In genomic region chr17:29294580-29294900, GRCh38 we compare ENCODE assay signal across 8 cellular contexts. TPM values are rescaled to one million over a fixed set of nuclear protein-coding genes. Genes with fewer than 3 reads are reported as not detected.
DNase-seq lines count a peak whose midpoint lies in the region; ATAC-seq and TF ChIP-seq lines count a peak whose summit lies in the region.

No MANE protein-coding gene starts in this region.

- H3K27ac ChIP-seq in lung (ENCODE audit: low read depth in 1 of 2, low read length in 1 of 2) (peak overlapping the region; percentile 93 to 96), urinary bladder (ENCODE audit: low read depth) (peak overlapping the region; percentile 87)

- DNase-seq in activated naive CD4-positive, alpha-beta T cell treated with anti-CD3 and anti-CD28 coated beads, Interleukin-2, amount 50 U/mL, for 16 hours = no peak
- DNase-seq in astrocyte of the spinal cord (ENCODE audit: low read depth, low spot score) = no peak
- DNase-seq in lung (ENCODE audit: low spot score) = no peak

- no peak for TF ChIP-seq CTCF in astrocyte of the spinal cord (IDR thresholded peaks at IDR 0.05; ENCODE audit: low read depth, low read length)
- no peak for TF ChIP-seq CTCF in lung (IDR thresholded peaks at IDR 0.05; ENCODE audit: control extremely low read depth, extremely low read depth)

- H3K4me3 ChIP-seq in astrocyte of the spinal cord (ENCODE audit: low read depth, low read length) = peak overlapping the region; percentile 94
- H3K4me3 ChIP-seq in lung = no peak overlapping the region
- H3K4me3 ChIP-seq in urinary bladder (ENCODE audit: low read depth, low read length) = peak overlapping the region; percentile 44

- H3K27me3 ChIP-seq in lung (ENCODE audit: control insufficient read depth, insufficient read depth) = no peaks in the 10 kb centered on the region

- H3K4me1 ChIP-seq in lung (ENCODE audit: control insufficient read depth in 2 of 2, insufficient read depth in 2 of 2, low read length in 2 of 2) = peaks cover 0 to 2% of the 10 kb centered on the region in 2 donors
- no peaks in the 10 kb centered on the region for H3K4me1 ChIP-seq in urinary bladder (ENCODE audit: insufficient read depth)

- H3K36me3 Mint-ChIP-seq in activated naive CD4-positive, alpha-beta T cell treated with anti-CD3 and anti-CD28 coated beads, Interleukin-2, amount 50 U/mL, for 24 hours = peaks cover 14% of the 10 kb centered on the region

- in situ Hi-C loops in astrocyte of the spinal cord (cut with HindIII; ENCODE audit: low sequenced_read_pairs) = no loop called here

- peaks cover 35% of the 10 kb centered on the region for H3K4me1 Mint-ChIP-seq in activated naive CD4-positive, alpha-beta T cell treated with anti-CD3 and anti-CD28 coated beads, Interleukin-2, amount 50 U/mL, for 24 hours

- peaks cover 0 to 3% of the 10 kb centered on the region in 2 donors for H3K36me3 ChIP-seq in lung (ENCODE audit: control insufficient read depth in 2 of 2, insufficient read depth in 2 of 2, low read length in 2 of 2)
- no peaks in the 10 kb centered on the region for H3K36me3 ChIP-seq in urinary bladder (ENCODE audit: insufficient read depth)

- H3K9me3 ChIP-seq in lung (ENCODE audit: control insufficient read depth in 2 of 2, insufficient read depth in 1 of 2, low read length in 1 of 2) = no peaks in the 10 kb centered on the region

- no peaks in the 10 kb centered on the region for H3K27me3 Mint-ChIP-seq in activated naive CD4-positive, alpha-beta T cell treated with anti-CD3 and anti-CD28 coated beads, Interleukin-2, amount 50 U/mL, for 24 hours

- peak overlapping the region; percentile 100 for H3K27ac Mint-ChIP-seq in activated naive CD4-positive, alpha-beta T cell treated with anti-CD3 and anti-CD28 coated beads, Interleukin-2, amount 50 U/mL, for 24 hours

- peak overlapping the region; percentile 100 for H3K4me3 Mint-ChIP-seq in activated naive CD4-positive, alpha-beta T cell treated with anti-CD3 and anti-CD28 coated beads, Interleukin-2, amount 50 U/mL, for 24 hours

- ATAC-seq in lung (ENCODE audit: insufficient read depth, low FRiP score) (no peak), esophagus mucosa (no peak), HG02885 (IDR thresholded peaks at IDR 0.05; ENCODE audit: poor library complexity, unreplicated experiment) (no peak), HG03280 (IDR thresholded peaks at IDR 0.05; ENCODE audit: unreplicated experiment) (no peak)

- no peaks in the 10 kb centered on the region for H3K9me3 Mint-ChIP-seq in activated naive CD4-positive, alpha-beta T cell treated with anti-CD3 and anti-CD28 coated beads, Interleukin-2, amount 50 U/mL, for 24 hours

- 0% methylated on average over 2 of the region's 2 CpGs for WGBS in lung, 2 donors
- WGBS in urinary bladder = 1% methylated on average over 2 of the region's 2 CpGs

RNA-seq across cellular contexts. Expression of gene NUFIP2, which starts 0.6 kb away (rescaled TPM):
- total RNA-seq in lung (10 to 100 TPM; 47.1 to 71.6 TPM), urinary bladder (71.4 TPM), esophagus mucosa (35.0 TPM)
- polyA plus RNA-seq in lung (10 to 100 TPM; 10.2 to 12.2 TPM), urinary bladder (11.0 TPM)

RNA-seq across cellular contexts. Expression of gene CRYBA1, which starts 47.9 kb away (rescaled TPM):
- total RNA-seq in lung = not detected
- not detected for polyA plus RNA-seq in lung
- not detected for total RNA-seq in urinary bladder
- polyA plus RNA-seq in urinary bladder = not detected
- not detected for total RNA-seq in esophagus mucosa
